Comparison of ENCODE assay signal across 22 cellular contexts in genomic region chr5:176561259-176561658, GRCh38. TPM values are rescaled to one million over a fixed set of nuclear protein-coding genes. Genes with fewer than 3 reads are reported as not detected.
A peak's percentile ranks its signal among the peaks of the same experiment; 100 is the strongest.
DNase-seq lines count a peak whose midpoint lies in the region; ATAC-seq and TF ChIP-seq lines count a peak whose summit lies in the region.
"Had no signal": no experiment of that assay in that cellular context is flagged by ENCODE, and none has a peak within 500 bp of the region (broad histone marks: within the 10 kb centered on the region; RNA-seq: fewer than 3 reads in every experiment).

No MANE protein-coding gene starts in this region.

- no peak overlapping the region for H2AFZ ChIP-seq in mesenchymal stem cell (ENCODE audit: low read depth, low read length)
- H2AFZ ChIP-seq: GM23248 had no signal

- no peaks in the 10 kb centered on the region for H3K36me3 ChIP-seq in mesenchymal stem cell (ENCODE audit: control insufficient read depth in 1 of 2, insufficient read depth in 2 of 2, low read depth in 1 of 2, low read length in 2 of 2)
- H3K36me3 ChIP-seq in CD8-positive, alpha-beta T cell (ENCODE audit: insufficient read depth, low read length), result no peaks in the 10 kb centered on the region

- 77% methylated on average over 3 of the region's 3 CpGs for WGBS in mesenchymal stem cell

- H2BK5ac ChIP-seq in mesenchymal stem cell (ENCODE audit: low read depth, low read length, poor library complexity, severe bottlenecking), result no peak overlapping the region

- no peaks in the 10 kb centered on the region for H3K9me3 Mint-ChIP-seq in activated naive CD8-positive, alpha-beta T cell treated with anti-CD3 and anti-CD28 coated beads, Interleukin-2, amount 50 U/mL, for 24 hours
- no peaks in the 10 kb centered on the region for H3K9me3 Mint-ChIP-seq in activated naive CD8-positive, alpha-beta T cell treated with anti-CD3 and anti-CD28 coated beads for 36 hours
- no peaks in the 10 kb centered on the region for H3K9me3 Mint-ChIP-seq in activated T-helper 17 cell treated with anti-CD3 and anti-CD28 coated beads, Interleukin-2, amount 50 U/mL, for 72 hours
- H3K9me3 Mint-ChIP-seq in CD8-positive, alpha-beta T cell, result no peaks in the 10 kb centered on the region

- no peak overlapping the region for H3K4me2 ChIP-seq in mesenchymal stem cell (ENCODE audit: low read length, poor library complexity, severe bottlenecking)

- peak; percentile 62 for ATAC-seq in activated naive CD8-positive, alpha-beta T cell treated with anti-CD3 and anti-CD28 coated beads, Interleukin-2, amount 50 U/mL, for 24 hours
- peak; percentile 30 for ATAC-seq in activated T-helper 17 cell treated with anti-CD3 and anti-CD28 coated beads, Interleukin-2, amount 50 U/mL, for 72 hours (replicated peaks)
- ATAC-seq in GM18867 (IDR thresholded peaks at IDR 0.05; ENCODE audit: unreplicated experiment) (no peak), GM19397 (IDR thresholded peaks at IDR 0.05; ENCODE audit: unreplicated experiment) (no peak)
- no peak for ATAC-seq in CD8-positive, alpha-beta T cell

- no peak overlapping the region for H3K18ac ChIP-seq in mesenchymal stem cell (ENCODE audit: low read depth in 1 of 2, low read length in 2 of 2)

- H3K79me1 ChIP-seq in mesenchymal stem cell (replicated peaks; ENCODE audit: low read length, poor library complexity, severe bottlenecking), result no peaks in the 10 kb centered on the region

- peaks cover 34% of the 10 kb centered on the region for H3K4me1 Mint-ChIP-seq in activated naive CD8-positive, alpha-beta T cell treated with anti-CD3 and anti-CD28 coated beads, Interleukin-2, amount 50 U/mL, for 24 hours
- peaks cover 25% of the 10 kb centered on the region for H3K4me1 Mint-ChIP-seq in activated naive CD8-positive, alpha-beta T cell treated with anti-CD3 and anti-CD28 coated beads for 36 hours
- peaks cover 18% of the 10 kb centered on the region for H3K4me1 Mint-ChIP-seq in activated T-helper 17 cell treated with anti-CD3 and anti-CD28 coated beads, Interleukin-2, amount 50 U/mL, for 72 hours
- peaks cover 30% of the 10 kb centered on the region for H3K4me1 Mint-ChIP-seq in CD8-positive, alpha-beta T cell (ENCODE audit: low read depth)

- DNase-seq in activated naive CD8-positive, alpha-beta T cell treated with anti-CD3 and anti-CD28 coated beads, Interleukin-2, amount 50 U/mL, for 24 hours, result no peak
- DNase-seq in activated naive CD8-positive, alpha-beta T cell treated with anti-CD3 and anti-CD28 coated beads for 36 hours, result no peak
- DNase-seq in mesenchymal stem cell, result no peak
- DNase-seq in CD8-positive, alpha-beta T cell, result no peak
- DNase-seq: DMS153, DND-41, GM23248, NCI-H1048, NCI-H1417 treated with DMSO at 0.1 percent for 48 hours, NCI-H1694 treated with DMSO at 0.1 percent for 48 hours, NCI-H2081, NCI-H2171, NCI-H226, NCI-H510A, NCI-H69, SHP77 treated with DMSO at 0.1 percent for 48 hours had no signal

- H3K27me3 ChIP-seq in mesenchymal stem cell (ENCODE audit: control insufficient read depth in 1 of 2, insufficient read depth in 1 of 2, low read length in 2 of 2), result peaks cover 0 to 33% of the 10 kb centered on the region in 2 experiments
- H3K27me3 ChIP-seq in CD8-positive, alpha-beta T cell (ENCODE audit: insufficient read depth, low read length), result no peaks in the 10 kb centered on the region

- H2BK120ac ChIP-seq in mesenchymal stem cell (ENCODE audit: low read depth, low read length), result no peak overlapping the region

- no peak overlapping the region for H2AK5ac ChIP-seq in mesenchymal stem cell (ENCODE audit: low read length, severe bottlenecking)

- no peak overlapping the region for H4K91ac ChIP-seq in mesenchymal stem cell (ENCODE audit: low read length)

- no peak overlapping the region for H3K4me3 ChIP-seq in mesenchymal stem cell (ENCODE audit: insufficient read depth in 1 of 2, low read depth in 1 of 2, low read length in 2 of 2)
- no peak overlapping the region for H3K4me3 ChIP-seq in CD8-positive, alpha-beta T cell (ENCODE audit: low read depth, low read length)
- H3K4me3 ChIP-seq: GM23248 had no signal

- TF ChIP-seq CTCF in CD8-positive, alpha-beta T cell (IDR thresholded peaks at IDR 0.05), result no peak

- no peak overlapping the region for H3K23ac ChIP-seq in mesenchymal stem cell (ENCODE audit: low read length in 2 of 2)

- H3K9ac ChIP-seq in mesenchymal stem cell (ENCODE audit: low read length), result no peak overlapping the region
- H3K9ac ChIP-seq: GM23248 had no signal

- peak overlapping the region; percentile 63 for H2BK15ac ChIP-seq in mesenchymal stem cell (ENCODE audit: low read depth, poor library complexity, severe bottlenecking)

- no peak overlapping the region for H2BK12ac ChIP-seq in mesenchymal stem cell (ENCODE audit: low read length in 2 of 2)

- CTCF ChIA-PET in CD8-positive, alpha-beta T cell (lab: Charles Lee), result interaction anchor here (1.0 kb wide), 1 partner anchor 146 kb away, joined by 5 read pairs; no protein-coding TSS in a partner anchor

- H3K9me3 ChIP-seq in mesenchymal stem cell (ENCODE audit: control insufficient read depth, low read length), result peaks cover 3% of the 10 kb centered on the region
- H3K9me3 ChIP-seq in CD8-positive, alpha-beta T cell (ENCODE audit: low read length), result no peaks in the 10 kb centered on the region

- no peak overlapping the region for H3K4ac ChIP-seq in mesenchymal stem cell (ENCODE audit: low read depth in 1 of 2, low read length in 2 of 2)

- H3K27ac ChIP-seq in mesenchymal stem cell (ENCODE audit: low read length, poor library complexity, severe bottlenecking), result no peak overlapping the region
- no peak overlapping the region for H3K27ac ChIP-seq in CD8-positive, alpha-beta T cell (ENCODE audit: low read depth, low read length)
- H3K27ac ChIP-seq: GM23248, HL-60, RWPE1 had no signal

- H3K14ac ChIP-seq in mesenchymal stem cell (ENCODE audit: low read length in 2 of 2), result no peak overlapping the region

- peaks cover 5% of the 10 kb centered on the region for H3K27me3 Mint-ChIP-seq in activated naive CD8-positive, alpha-beta T cell treated with anti-CD3 and anti-CD28 coated beads, Interleukin-2, amount 50 U/mL, for 24 hours
- H3K27me3 Mint-ChIP-seq in activated naive CD8-positive, alpha-beta T cell treated with anti-CD3 and anti-CD28 coated beads for 36 hours, result no peaks in the 10 kb centered on the region
- peaks cover 3% of the 10 kb centered on the region for H3K27me3 Mint-ChIP-seq in activated T-helper 17 cell treated with anti-CD3 and anti-CD28 coated beads, Interleukin-2, amount 50 U/mL, for 72 hours
- peaks cover 2% of the 10 kb centered on the region for H3K27me3 Mint-ChIP-seq in CD8-positive, alpha-beta T cell (ENCODE audit: low read depth)

- H3K4me1 ChIP-seq in mesenchymal stem cell (ENCODE audit: control insufficient read depth, insufficient read depth, low read depth, low read length), result no peaks in the 10 kb centered on the region
- H3K4me1 ChIP-seq in CD8-positive, alpha-beta T cell (ENCODE audit: insufficient read depth, low read length), result peaks cover 28% of the 10 kb centered on the region

- no peak overlapping the region for H3K4me3 Mint-ChIP-seq in activated naive CD8-positive, alpha-beta T cell treated with anti-CD3 and anti-CD28 coated beads, Interleukin-2, amount 50 U/mL, for 24 hours
- H3K4me3 Mint-ChIP-seq in activated naive CD8-positive, alpha-beta T cell treated with anti-CD3 and anti-CD28 coated beads for 36 hours, result no peak overlapping the region
- no peak overlapping the region for H3K4me3 Mint-ChIP-seq in activated T-helper 17 cell treated with anti-CD3 and anti-CD28 coated beads, Interleukin-2, amount 50 U/mL, for 72 hours
- H3K4me3 Mint-ChIP-seq in CD8-positive, alpha-beta T cell, result no peak overlapping the region

- no peaks in the 10 kb centered on the region for H3K36me3 Mint-ChIP-seq in activated naive CD8-positive, alpha-beta T cell treated with anti-CD3 and anti-CD28 coated beads, Interleukin-2, amount 50 U/mL, for 24 hours (ENCODE audit: low read depth)
- no peaks in the 10 kb centered on the region for H3K36me3 Mint-ChIP-seq in activated naive CD8-positive, alpha-beta T cell treated with anti-CD3 and anti-CD28 coated beads for 36 hours
- H3K36me3 Mint-ChIP-seq in activated T-helper 17 cell treated with anti-CD3 and anti-CD28 coated beads, Interleukin-2, amount 50 U/mL, for 72 hours (ENCODE audit: low read depth), result no peaks in the 10 kb centered on the region
- H3K36me3 Mint-ChIP-seq in CD8-positive, alpha-beta T cell, result no peaks in the 10 kb centered on the region

- intact Hi-C loops in CD8-positive, alpha-beta T cell (cut with DNase I, micrococcal nuclease), result no loop called here

- H3K27ac Mint-ChIP-seq in activated naive CD8-positive, alpha-beta T cell treated with anti-CD3 and anti-CD28 coated beads, Interleukin-2, amount 50 U/mL, for 24 hours, result no peak overlapping the region
- H3K27ac Mint-ChIP-seq in activated naive CD8-positive, alpha-beta T cell treated with anti-CD3 and anti-CD28 coated beads for 36 hours, result no peak overlapping the region
- H3K27ac Mint-ChIP-seq in activated T-helper 17 cell treated with anti-CD3 and anti-CD28 coated beads, Interleukin-2, amount 50 U/mL, for 72 hours, result no peak overlapping the region
- no peak overlapping the region for H3K27ac Mint-ChIP-seq in CD8-positive, alpha-beta T cell

- POLR2A ChIA-PET in CD8-positive, alpha-beta T cell (lab: Charles Lee), result interaction anchor here (0.7 kb wide), 1 partner anchor 9 kb away, joined by 5 read pairs; no protein-coding TSS in a partner anchor

- H4K8ac ChIP-seq in mesenchymal stem cell (ENCODE audit: low read length), result peak overlapping the region; percentile 24

RNA-seq across cellular contexts. Expression of gene CDHR2, which starts 12.1 kb away (rescaled TPM):
- under 1 TPM; 0.31 to 0.44 TPM for total RNA-seq in activated naive CD8-positive, alpha-beta T cell treated with anti-CD3 and anti-CD28 coated beads for 36 hours
- under 1 TPM; 0.50 to 0.69 TPM for total RNA-seq in activated T-helper 17 cell treated with anti-CD3 and anti-CD28 coated beads, Interleukin-2, amount 50 U/mL, for 72 hours
- polyA plus RNA-seq in mesenchymal stem cell (2013, experiment 1 of 2), result 0.01 TPM
- polyA plus RNA-seq in mesenchymal stem cell (2013, experiment 2 of 2), result not detected
- total RNA-seq in CD8-positive, alpha-beta T cell, result 1 to 10 TPM; 1.2 to 2.2 TPM
- total RNA-seq: GM23248 had no signal
- polyA plus RNA-seq: BJ, GM23248 had no signal

RNA-seq across cellular contexts. Expression of gene RNF44, which starts 24.1 kb away (rescaled TPM):
- total RNA-seq in activated naive CD8-positive, alpha-beta T cell treated with anti-CD3 and anti-CD28 coated beads for 36 hours, result 10 to 100 TPM; 53.4 to 53.8 TPM
- 10 to 100 TPM; 85.3 to 88.1 TPM for total RNA-seq in activated T-helper 17 cell treated with anti-CD3 and anti-CD28 coated beads, Interleukin-2, amount 50 U/mL, for 72 hours
- polyA plus RNA-seq in mesenchymal stem cell (2013, experiment 1 of 2), result 19.2 TPM
- polyA plus RNA-seq in mesenchymal stem cell (2013, experiment 2 of 2), result 17.6 TPM
- 100 to 1,000 TPM; 199 to 216 TPM for total RNA-seq in CD8-positive, alpha-beta T cell

RNA-seq across cellular contexts. Expression of gene GPRIN1, which starts 48.7 kb away (rescaled TPM):
- total RNA-seq in activated naive CD8-positive, alpha-beta T cell treated with anti-CD3 and anti-CD28 coated beads for 36 hours, result 1 to 10 TPM; 1.5 to 1.7 TPM
- total RNA-seq in activated T-helper 17 cell treated with anti-CD3 and anti-CD28 coated beads, Interleukin-2, amount 50 U/mL, for 72 hours, result 1 to 10 TPM; 4.8 to 8.9 TPM
- 5.0 TPM for polyA plus RNA-seq in mesenchymal stem cell (2013, experiment 1 of 2)
- polyA plus RNA-seq in mesenchymal stem cell (2013, experiment 2 of 2), result 4.9 TPM
- under 1 TPM; 0.14 to 0.16 TPM for total RNA-seq in CD8-positive, alpha-beta T cell

Comparison
In these comparisons a context has a peak if more than half of its experiments do, and no peak if none do; other contexts are left out.
1. ATAC-seq: peak in activated naive CD8-positive, alpha-beta T cell treated with anti-CD3 and anti-CD28 coated beads, Interleukin-2, amount 50 U/mL, for 24 hours (single experiment) and activated T-helper 17 cell treated with anti-CD3 and anti-CD28 coated beads, Interleukin-2, amount 50 U/mL, for 72 hours (single experiment); none in GM18867 (single experiment), CD8-positive, alpha-beta T cell (single experiment) and GM19397 (single experiment).